Comparison of ENCODE assay signal across 7 cellular contexts in genomic region chr9:128098936-128099931, GRCh38. TPM values are rescaled to one million over a fixed set of nuclear protein-coding genes. Genes with fewer than 3 reads are reported as not detected.
DNase-seq lines count a peak whose midpoint lies in the region; TF ChIP-seq lines count a peak whose summit lies in the region.

No MANE protein-coding gene starts in this region.

- TF ChIP-seq CTCF in brain (conservative IDR thresholded peaks at IDR 0.05): no peak

- no peaks in the 10 kb centered on the region for H3K9me3 ChIP-seq in HUES6 (ENCODE audit: control insufficient read depth, insufficient read depth, low read depth, low read length)

- peak overlapping the region; percentile 97 to 99 (median 98) for H3K27ac Mint-ChIP-seq in brain

- peaks cover 38% of the 10 kb centered on the region for H3K36me3 ChIP-seq in HUES6 (ENCODE audit: control insufficient read depth, insufficient read depth, low read length)

- H3K9ac ChIP-seq in HUES6 (ENCODE audit: low read length): peak overlapping the region; percentile 87

- H3K27me3 Mint-ChIP-seq in brain: no peaks in the 10 kb centered on the region

- DNase-seq in substantia nigra (lab: John Stamatoyannopoulos, UW): no peak
- DNase-seq in NCI-H1092 treated with DMSO at 0.1 percent for 48 hours (lab: John Stamatoyannopoulos, UW): no peak
- DNase-seq in NCI-H128 (lab: John Stamatoyannopoulos, UW; ENCODE audit: unreplicated experiment): no peak
- DNase-seq in NCI-H1694 treated with DMSO at 0.1 percent for 48 hours (lab: John Stamatoyannopoulos, UW): no peak

- peak overlapping the region; percentile 72 for H3K27ac ChIP-seq in HUES6 (ENCODE audit: low read depth, low read length)
- H3K27ac ChIP-seq in layer of hippocampus (ENCODE audit: low read depth, low read length): peak overlapping the region; percentile 93
- peak overlapping the region; percentile 64 for H3K27ac ChIP-seq in substantia nigra (ENCODE audit: low read depth, low read length, poor library complexity, severe bottlenecking)

- peaks cover 42% of the 10 kb centered on the region for H3K4me1 ChIP-seq in HUES6 (ENCODE audit: control insufficient read depth, insufficient read depth, low read length)

- H3K4me3 Mint-ChIP-seq in brain: peak overlapping the region; percentile 86 to 92 (median 91)

- peaks cover 88% of the 10 kb centered on the region for H3K4me1 Mint-ChIP-seq in brain

- H3K27me3 ChIP-seq in HUES6 (ENCODE audit: control insufficient read depth, insufficient read depth, low read length) (no peaks in the 10 kb centered on the region), layer of hippocampus (ENCODE audit: control insufficient read depth, insufficient read depth, low read length) (no peaks in the 10 kb centered on the region)

- H3K4me3 ChIP-seq in HUES6 (ENCODE audit: low read depth, low read length): peak overlapping the region; percentile 73

- H3K9me3 Mint-ChIP-seq in brain: no peaks in the 10 kb centered on the region

- peaks cover 29% of the 10 kb centered on the region for H3K36me3 Mint-ChIP-seq in brain

RNA-seq across cellular contexts. Expression of gene PTGES2, which starts 28.3 kb away (rescaled TPM):
- 115 TPM for polyA plus RNA-seq in brain (ENCODE audit: insufficient read depth, low read depth, low replicate concordance)

RNA-seq across cellular contexts. Expression of gene SLC25A25, which starts 31.2 kb away (rescaled TPM):
- polyA plus RNA-seq in brain (ENCODE audit: insufficient read depth, low read depth, low replicate concordance): 64.7 TPM

RNA-seq across cellular contexts. Expression of gene NAIF1, which starts 32.1 kb away (rescaled TPM):
- 12.2 TPM for polyA plus RNA-seq in brain (ENCODE audit: insufficient read depth, low read depth, low replicate concordance)

RNA-seq across cellular contexts. Expression of gene LCN2, which starts 50.0 kb away (rescaled TPM):
- polyA plus RNA-seq in brain (ENCODE audit: insufficient read depth, low read depth, low replicate concordance): not detected
